14 cellular contexts compared by ENCODE assay signal in the genomic region with DNA sequence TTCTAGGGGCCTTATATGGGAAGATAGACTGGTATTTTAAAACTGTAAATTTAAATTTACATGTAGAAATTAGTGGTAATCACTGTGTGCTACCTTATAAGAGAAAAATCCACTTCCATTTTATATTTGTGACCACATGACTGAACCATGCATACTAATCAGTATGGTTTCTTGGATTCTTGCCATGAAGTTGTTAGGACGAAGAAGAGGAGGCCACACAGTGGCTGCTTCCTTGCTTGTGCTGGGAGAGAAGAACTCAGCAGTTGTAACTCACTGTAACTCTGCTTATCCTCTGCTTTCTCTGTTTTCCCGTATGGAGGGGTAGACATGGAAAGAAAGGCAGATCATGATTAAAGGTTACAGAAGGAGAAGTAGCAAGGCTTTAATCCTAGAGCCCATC. TPM values are rescaled to one million over a fixed set of nuclear protein-coding genes. Genes with fewer than 3 reads are reported as not detected.
DNase-seq lines count a peak whose midpoint lies in the region; TF ChIP-seq lines count a peak whose summit lies in the region.
"Had no signal": no experiment of that assay in that cellular context is flagged by ENCODE, and none has a peak within 500 bp of the region (broad histone marks: within the 10 kb centered on the region; RNA-seq: fewer than 3 reads in every experiment).

No MANE protein-coding gene starts in this region.

- H3K4me3 ChIP-seq in cardiac fibroblast (replicated peaks in 1 of 2; ENCODE audit: low read depth in 2 of 2, low read length in 2 of 2), result no peak overlapping the region
- H3K4me3 ChIP-seq: coronary artery, SJSA1 had no signal

- peak; percentile 6 for DNase-seq in COR-L47 (lab: John Stamatoyannopoulos, UW)
- DNase-seq in HFFc6, result peak; percentile 71
- peak; percentile 63 for DNase-seq in cardiac fibroblast (ENCODE audit: low read depth in 2 of 2)
- DNase-seq in left kidney (ENCODE audit: low read depth, low spot score), result peak; percentile 35
- no peak for DNase-seq in NCI-H1417 treated with DMSO at 0.1 percent for 48 hours (lab: John Stamatoyannopoulos, UW)
- DNase-seq in GM10266 (ENCODE audit: extremely low spot score), result no peak
- no peak for DNase-seq in effector CD4-positive, alpha-beta T cell
- no peak for DNase-seq in activated CD4-positive, alpha-beta T cell treated with anti-CD3 and anti-CD28 coated beads for 48 hours
- DNase-seq: activated CD4-positive, alpha-beta T cell treated with anti-CD3 and anti-CD28 coated beads, Interleukin-2, amount 10 ng/mL, durations not matched to agents 24 days and 14 days; activated gamma-delta T cell; KG1; NCI-H524 treated with DMSO at 0.1 percent for 48 hours had no signal

- no peak overlapping the region for H3K4me3 Mint-ChIP-seq in HFFc6
- H3K4me3 Mint-ChIP-seq: activated CD4-positive, alpha-beta T cell treated with anti-CD3 and anti-CD28 coated beads, Interleukin-2, amount 10 ng/mL, durations not matched to agents 24 days and 14 days had no signal

- peak overlapping the region; percentile 51; the same call in 1 of the 2 replicates for H3K27ac Mint-ChIP-seq in HFFc6
- H3K27ac Mint-ChIP-seq: activated CD4-positive, alpha-beta T cell treated with anti-CD3 and anti-CD28 coated beads, Interleukin-2, amount 10 ng/mL, durations not matched to agents 24 days and 14 days had no signal

- no peaks in the 10 kb centered on the region for H3K9me3 Mint-ChIP-seq in HFFc6
- H3K9me3 Mint-ChIP-seq: activated CD4-positive, alpha-beta T cell treated with anti-CD3 and anti-CD28 coated beads, Interleukin-2, amount 10 ng/mL, durations not matched to agents 24 days and 14 days had no signal

- H3K4me1 Mint-ChIP-seq in HFFc6 (ENCODE audit: low read depth), result peaks cover 72% of the 10 kb centered on the region
- H3K4me1 Mint-ChIP-seq: activated CD4-positive, alpha-beta T cell treated with anti-CD3 and anti-CD28 coated beads, Interleukin-2, amount 10 ng/mL, durations not matched to agents 24 days and 14 days had no signal

- no peak for TF ChIP-seq CTCF in HFFc6 (IDR thresholded peaks at IDR 0.05)
- TF ChIP-seq CTCF in cardiac fibroblast (IDR thresholded peaks at IDR 0.05; ENCODE audit: low read depth, low read length), result no peak
- no peak for TF ChIP-seq CTCF in GM10266 (IDR thresholded peaks at IDR 0.05; ENCODE audit: control insufficient read depth, insufficient read depth, low read depth, missing control alignments)

- H3K27me3 Mint-ChIP-seq in HFFc6 (ENCODE audit: insufficient read depth), result no peaks in the 10 kb centered on the region
- H3K27me3 Mint-ChIP-seq: activated CD4-positive, alpha-beta T cell treated with anti-CD3 and anti-CD28 coated beads, Interleukin-2, amount 10 ng/mL, durations not matched to agents 24 days and 14 days had no signal

- peaks cover 29% of the 10 kb centered on the region for H3K36me3 Mint-ChIP-seq in HFFc6 (ENCODE audit: low read depth)

RNA-seq across cellular contexts. Expression of gene KCTD3, which starts 32.3 kb away (rescaled TPM):
- 10 to 100 TPM; 27.0 to 33.4 (median 29.4) TPM for total RNA-seq in HFFc6 (2021; fragmentation: NEBNext Ultra II Directional; extraction: Animal tissue kit (Norgen Biotek cat#: 25700))

Comparison
In these comparisons a context has a peak if more than half of its experiments do, and no peak if none do; other contexts are left out.
1. DNase-seq: peak in COR-L47 (single experiment), HFFc6 (single experiment), cardiac fibroblast (2 of 2) and left kidney (single experiment); none in NCI-H1417 treated with DMSO at 0.1 percent for 48 hours (single experiment), GM10266 (single experiment), effector CD4-positive, alpha-beta T cell (single experiment) and activated CD4-positive, alpha-beta T cell treated with anti-CD3 and anti-CD28 coated beads for 48 hours (single experiment).